8 cellular contexts compared by ENCODE assay signal in the genomic region with DNA sequence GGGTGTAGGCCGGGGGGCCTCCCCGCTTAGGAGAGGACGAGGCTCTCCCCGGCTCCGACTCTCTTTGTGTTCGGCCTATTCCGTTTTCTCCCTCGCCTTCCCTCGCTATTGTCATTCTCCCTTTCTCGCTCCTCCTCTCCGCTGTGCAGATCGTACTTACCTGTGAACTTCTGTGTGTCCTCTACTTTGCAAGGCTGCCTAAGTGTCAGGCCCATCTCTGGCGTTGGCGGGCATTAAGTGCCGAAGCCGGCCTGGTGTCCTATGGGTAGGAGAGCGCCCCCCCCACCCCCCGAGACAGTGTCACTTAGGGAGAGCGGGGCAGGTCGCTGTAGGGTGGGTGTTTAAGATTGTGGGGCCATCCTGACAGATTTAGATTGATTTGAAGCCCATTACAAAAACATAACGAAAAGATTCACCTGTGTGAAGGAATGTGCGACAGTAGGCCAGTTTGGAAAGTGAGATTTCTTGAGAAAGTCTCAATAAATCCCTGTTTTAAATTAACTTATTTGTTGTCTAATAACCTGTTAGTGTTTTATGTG. TPM values are rescaled to one million over a fixed set of nuclear protein-coding genes. Genes with fewer than 3 reads are reported as not detected.
DNase-seq lines count a peak whose midpoint lies in the region; ATAC-seq and TF ChIP-seq lines count a peak whose summit lies in the region.

No MANE protein-coding gene starts in this region.

- H3K27ac ChIP-seq in OCI-LY3 (ENCODE audit: low read length) = peak overlapping the region; percentile 86
- peak overlapping the region; percentile 95 for H3K27ac ChIP-seq in parathyroid adenoma
- peak overlapping the region; percentile 53 to 94 for H3K27ac ChIP-seq in aorta (ENCODE audit: low read depth in 1 of 2, low read length in 2 of 2)

- H3K79me2 ChIP-seq in OCI-LY3 (ENCODE audit: low read length) (peaks cover 67% of the 10 kb centered on the region), parathyroid adenoma (peaks cover 49% of the 10 kb centered on the region)

- peak overlapping the region; percentile 96 for H3K9ac ChIP-seq in OCI-LY3 (ENCODE audit: low read length)
- peak overlapping the region; percentile 95 for H3K9ac ChIP-seq in parathyroid adenoma

- H3K4me1 ChIP-seq in OCI-LY3 (ENCODE audit: low read length) (peaks cover 15% of the 10 kb centered on the region; the same call in 1 of the 2 replicates), parathyroid adenoma (peaks cover 3% of the 10 kb centered on the region), aorta (ENCODE audit: control insufficient read depth in 1 of 2, insufficient read depth in 2 of 2, low read length in 2 of 2) (no peaks in the 10 kb centered on the region)

- H3K27me3 ChIP-seq in OCI-LY3 (ENCODE audit: low read depth, low read length) = no peaks in the 10 kb centered on the region
- no peaks in the 10 kb centered on the region for H3K27me3 ChIP-seq in parathyroid adenoma (ENCODE audit: control insufficient read depth, insufficient read depth, low read length)
- H3K27me3 ChIP-seq in aorta (ENCODE audit: control insufficient read depth in 1 of 2, insufficient read depth in 2 of 2, low read length in 1 of 2) = no peaks in the 10 kb centered on the region

- H4K20me1 ChIP-seq in OCI-LY3 (ENCODE audit: insufficient read depth, low read length) = peaks cover 29% of the 10 kb centered on the region

- H3K9me3 ChIP-seq in OCI-LY3 (ENCODE audit: insufficient read depth, low read length) (peaks cover 7% of the 10 kb centered on the region; the same call in 1 of the 2 replicates), parathyroid adenoma (ENCODE audit: control insufficient read depth, low read length) (no peaks in the 10 kb centered on the region), aorta (ENCODE audit: control insufficient read depth, low read length) (no peaks in the 10 kb centered on the region)

- peak; percentile 21 for ATAC-seq in GM18870 (IDR thresholded peaks at IDR 0.05; ENCODE audit: unreplicated experiment)
- peak; percentile 20 for ATAC-seq in HG03103 (IDR thresholded peaks at IDR 0.05; ENCODE audit: low read depth, unreplicated experiment)
- peak; percentile 60 for ATAC-seq in Right ventricle myocardium superior (ENCODE audit: poor library complexity)
- ATAC-seq in aorta (ENCODE audit: low FRiP score) = peak; percentile 51

- H3K4me2 ChIP-seq in OCI-LY3 (ENCODE audit: low read length) (peak overlapping the region; percentile 87), parathyroid adenoma (ENCODE audit: low read length) (peak overlapping the region; percentile 89)

- peaks cover 62% of the 10 kb centered on the region for H3K36me3 ChIP-seq in OCI-LY3 (replicated peaks; ENCODE audit: low read depth, low read length)
- H3K36me3 ChIP-seq in parathyroid adenoma (ENCODE audit: control insufficient read depth, insufficient read depth, low read length) = no peaks in the 10 kb centered on the region
- H3K36me3 ChIP-seq in aorta (ENCODE audit: control insufficient read depth in 1 of 2, insufficient read depth in 2 of 2, low read length in 1 of 2) = peaks cover 0 to 3% of the 10 kb centered on the region in 2 donors

- TF ChIP-seq CTCF in AG09309 (IDR thresholded peaks at IDR 0.05; ENCODE audit: control insufficient read depth, insufficient read depth, low read depth, low read length, missing control alignments) (no peak), OCI-LY3 (IDR thresholded peaks at IDR 0.05; ENCODE audit: low read depth, low read length) (peak; percentile 27; the same call in 1 of the 2 replicates), parathyroid adenoma (IDR thresholded peaks at IDR 0.05) (no peak)

- no peak for DNase-seq in AG09309 (ENCODE audit: low read depth)
- peak; percentile 42 for DNase-seq in activated naive CD4-positive, alpha-beta T cell treated with anti-CD3 and anti-CD28 coated beads, Interleukin-2, amount 50 U/mL, for 16 hours
- peak; percentile 57 for DNase-seq in Right ventricle myocardium superior
- DNase-seq in aorta = no peak

- H2AFZ ChIP-seq in OCI-LY3 (ENCODE audit: low read depth, low read length) = peak overlapping the region; percentile 94
- peak overlapping the region; percentile 96 for H2AFZ ChIP-seq in parathyroid adenoma

- H3K4me3 ChIP-seq in AG09309 (ENCODE audit: control insufficient read depth, low read depth, low read length) = peak overlapping the region; percentile 81
- H3K4me3 ChIP-seq in OCI-LY3 (ENCODE audit: low read length) = peak overlapping the region; percentile 94
- H3K4me3 ChIP-seq in parathyroid adenoma (ENCODE audit: low read depth, low read length) = peak overlapping the region; percentile 83
- H3K4me3 ChIP-seq in aorta (ENCODE audit: low read length in 2 of 2) = peak overlapping the region; percentile 93 to 99

- 1% methylated on average over 21 to 22 of the region's 22 CpGs for WGBS in aorta, 2 donors

- intact Hi-C loops in Right ventricle myocardium superior (cut with DNase I) (loop anchor here (10.0 kb wide), 1 partner anchor 90 kb away; no protein-coding TSS in a partner anchor), aorta (cut with DNase I) (loop anchor here in 1 of 2 donors (5.0 kb wide), 1 partner anchor 348 kb away; a partner anchor contains a TSS)

RNA-seq across cellular contexts. Expression of a gene that starts 0.6 kb away (rescaled TPM):
- total RNA-seq in Right ventricle myocardium superior = 32.8 TPM
- 10 to 100 TPM; 66.5 to 80.0 TPM for total RNA-seq in aorta
- polyA plus RNA-seq in aorta = 10 to 100 TPM in 1 of 2 donors, 1 to 10 TPM in 1; 4.1 to 27.9 TPM

Comparison
In these comparisons a context has a peak if more than half of its experiments do, and no peak if none do; other contexts are left out.
1. DNase-seq: peak in activated naive CD4-positive, alpha-beta T cell treated with anti-CD3 and anti-CD28 coated beads, Interleukin-2, amount 50 U/mL, for 16 hours (single experiment) and Right ventricle myocardium superior (single experiment); none in AG09309 (single experiment) and aorta (0 of 2).
2. Peak in every context shown above with its lines, with median percentiles within 50 percentile points of each other: H3K4me3 ChIP-seq, ATAC-seq and H3K27ac ChIP-seq.